Comparison of ENCODE assay signal across 1 cellular context in genomic region chr2:236167297-236168109, GRCh38.
A peak's percentile ranks its signal among the peaks of the same experiment; 100 is the strongest.
TF ChIP-seq lines count a peak whose summit lies in the region.

No MANE protein-coding gene starts in this region.

TF ChIP-seq in HepG2, 621 proteins besides CTCF, POLR2A, EP300 and RAD21 (continued from another document and continues in another):
- TF ChIP-seq ZSCAN5A (CRISPR knock-in tag; IDR thresholded peaks at IDR 0.05; ENCODE audit: borderline replicate concordance) (0 out of 2 replicates have a peak, but pooled peaks have one; percentile 26), PAF1 (CRISPR knock-in tag; IDR thresholded peaks at IDR 0.05) (no peak), TCF12 (IDR thresholded peaks at IDR 0.05) (no peak), TCF12 (CRISPR knock-in tag; IDR thresholded peaks at IDR 0.05) (no peak), ZBTB7A (CRISPR knock-in tag; IDR thresholded peaks at IDR 0.05) (no peak), ZNF335 (CRISPR knock-in tag; IDR thresholded peaks at IDR 0.05) (no peak), TARDBP (CRISPR knock-in tag; IDR thresholded peaks at IDR 0.05) (no peak; the same call in 1 of the 2 replicates), MEIS2 (CRISPR knock-in tag; IDR thresholded peaks at IDR 0.05) (peak; percentile 61), NFKB2 (CRISPR knock-in tag; IDR thresholded peaks at IDR 0.05; ENCODE audit: borderline replicate concordance) (no peak), ZKSCAN8 (CRISPR knock-in tag; IDR thresholded peaks at IDR 0.05; ENCODE audit: borderline replicate concordance) (no peak), RARA (CRISPR knock-in tag; IDR thresholded peaks at IDR 0.05) (peak; percentile 50), ZNF790 (CRISPR knock-in tag; IDR thresholded peaks at IDR 0.05; ENCODE audit: borderline replicate concordance) (no peak), CHD2 (IDR thresholded peaks at IDR 0.05; ENCODE audit: low read depth, low read length) (no peak), MXD4 (CRISPR knock-in tag; IDR thresholded peaks at IDR 0.05) (no peak), ZNF589 (CRISPR knock-in tag; conservative IDR thresholded peaks at IDR 0.05) (no peak), NFRKB (IDR thresholded peaks at IDR 0.05) (no peak), TCF7L2 (IDR thresholded peaks at IDR 0.05; ENCODE audit: low read depth, low read length) (no peak), ZNF816 (CRISPR knock-in tag; IDR thresholded peaks at IDR 0.05; ENCODE audit: borderline replicate concordance) (no peak), NFYC (CRISPR knock-in tag; IDR thresholded peaks at IDR 0.05) (no peak), ZNF891 (CRISPR knock-in tag; IDR thresholded peaks at IDR 0.05) (no peak), PCBP1 (IDR thresholded peaks at IDR 0.05; ENCODE audit: borderline replicate concordance, low read depth, low read length) (no peak), ZNF451 (CRISPR knock-in tag; IDR thresholded peaks at IDR 0.05) (peak; percentile 57; the same call in 1 of the 2 replicates), ZFP37 (CRISPR knock-in tag; IDR thresholded peaks at IDR 0.05; ENCODE audit: borderline replicate concordance) (no peak), TBL1XR1 (IDR thresholded peaks at IDR 0.05; ENCODE audit: borderline replicate concordance, low read length, partially characterized antibody) (no peak), ZGPAT (CRISPR knock-in tag; IDR thresholded peaks at IDR 0.05) (no peak; the same call in 1 of the 2 replicates), ZNF142 (CRISPR knock-in tag; IDR thresholded peaks at IDR 0.05) (peak; percentile 91), POLR2AphosphoS2 (IDR thresholded peaks at IDR 0.05; ENCODE audit: low read depth, low read length) (no peak), TCF7 (IDR thresholded peaks at IDR 0.05; ENCODE audit: low read depth) (no peak), ARID3A (IDR thresholded peaks at IDR 0.05; ENCODE audit: low read depth, low read length) (no peak), ZNF800 (CRISPR knock-in tag; IDR thresholded peaks at IDR 0.05) (peak; percentile 94), TFDP2 (CRISPR knock-in tag; IDR thresholded peaks at IDR 0.05) (peak; percentile 37; the same call in 1 of the 2 replicates), ZNF567 (CRISPR knock-in tag; IDR thresholded peaks at IDR 0.05; ENCODE audit: borderline replicate concordance) (no peak), BRD4 (CRISPR knock-in tag; IDR thresholded peaks at IDR 0.05) (no peak), HMGXB4 (CRISPR knock-in tag; IDR thresholded peaks at IDR 0.05; ENCODE audit: borderline replicate concordance in 1 of 2, low read depth in 1 of 2) (peak; percentile 48 to 67; a peak in 1 of 4 replicates), NFE2 (CRISPR knock-in tag; IDR thresholded peaks at IDR 0.05) (no peak), ZNF441 (CRISPR knock-in tag; IDR thresholded peaks at IDR 0.05; ENCODE audit: borderline replicate concordance) (no peak), SOX13 (IDR thresholded peaks at IDR 0.05) (no peak), SOX13 (CRISPR knock-in tag; conservative IDR thresholded peaks at IDR 0.05 in 1 of 2, IDR thresholded peaks at IDR 0.05 in 1 of 2) (no peak), KDM1A (CRISPR knock-in tag; IDR thresholded peaks at IDR 0.05) (no peak), TOE1 (CRISPR knock-in tag; IDR thresholded peaks at IDR 0.05) (no peak), SMAD3 (CRISPR knock-in tag; IDR thresholded peaks at IDR 0.05) (no peak), MEF2D (CRISPR knock-in tag; IDR thresholded peaks at IDR 0.05) (no peak)
- TF ChIP-seq, protein P1, sequence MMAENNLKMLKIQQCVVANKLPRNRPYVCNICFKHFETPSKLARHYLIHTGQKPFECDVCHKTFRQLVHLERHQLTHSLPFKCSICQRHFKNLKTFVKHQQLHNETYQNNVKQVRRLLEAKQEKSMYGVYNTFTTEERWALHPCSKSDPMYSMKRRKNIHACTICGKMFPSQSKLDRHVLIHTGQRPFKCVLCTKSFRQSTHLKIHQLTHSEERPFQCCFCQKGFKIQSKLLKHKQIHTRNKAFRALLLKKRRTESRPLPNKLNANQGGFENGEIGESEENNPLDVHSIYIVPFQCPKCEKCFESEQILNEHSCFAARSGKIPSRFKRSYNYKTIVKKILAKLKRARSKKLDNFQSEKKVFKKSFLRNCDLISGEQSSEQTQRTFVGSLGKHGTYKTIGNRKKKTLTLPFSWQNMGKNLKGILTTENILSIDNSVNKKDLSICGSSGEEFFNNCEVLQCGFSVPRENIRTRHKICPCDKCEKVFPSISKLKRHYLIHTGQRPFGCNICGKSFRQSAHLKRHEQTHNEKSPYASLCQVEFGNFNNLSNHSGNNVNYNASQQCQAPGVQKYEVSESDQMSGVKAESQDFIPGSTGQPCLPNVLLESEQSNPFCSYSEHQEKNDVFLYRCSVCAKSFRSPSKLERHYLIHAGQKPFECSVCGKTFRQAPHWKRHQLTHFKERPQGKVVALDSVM (CRISPR knock-in tag; IDR thresholded peaks at IDR 0.05): no peak
- TF ChIP-seq, protein P2, sequence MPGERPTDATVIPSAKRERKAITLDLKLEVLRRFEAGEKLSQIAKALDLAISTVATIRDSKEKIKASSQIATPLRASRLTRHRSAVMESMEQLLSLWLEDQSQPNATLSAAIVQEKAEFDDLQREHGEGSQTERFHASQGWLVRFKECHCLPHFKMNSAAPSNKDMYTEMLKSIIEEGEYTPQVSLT (CRISPR knock-in tag; IDR thresholded peaks at IDR 0.05; ENCODE audit: borderline replicate concordance, low read depth): no peak
- TF ChIP-seq, protein P3, sequence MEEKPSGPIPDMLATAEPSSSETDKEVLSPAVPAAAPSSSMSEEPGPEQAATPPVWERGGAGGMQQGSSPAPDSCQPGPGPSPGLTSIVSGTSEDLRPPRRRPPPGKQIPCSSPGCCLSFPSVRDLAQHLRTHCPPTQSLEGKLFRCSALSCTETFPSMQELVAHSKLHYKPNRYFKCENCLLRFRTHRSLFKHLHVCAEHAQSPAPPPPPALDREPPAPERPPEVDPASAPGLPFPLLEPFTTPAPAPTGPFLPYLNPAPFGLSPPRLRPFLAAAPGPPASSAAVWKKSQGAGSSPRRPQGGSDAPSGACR (CRISPR knock-in tag; IDR thresholded peaks at IDR 0.05): no peak
- TF ChIP-seq, protein P4, sequence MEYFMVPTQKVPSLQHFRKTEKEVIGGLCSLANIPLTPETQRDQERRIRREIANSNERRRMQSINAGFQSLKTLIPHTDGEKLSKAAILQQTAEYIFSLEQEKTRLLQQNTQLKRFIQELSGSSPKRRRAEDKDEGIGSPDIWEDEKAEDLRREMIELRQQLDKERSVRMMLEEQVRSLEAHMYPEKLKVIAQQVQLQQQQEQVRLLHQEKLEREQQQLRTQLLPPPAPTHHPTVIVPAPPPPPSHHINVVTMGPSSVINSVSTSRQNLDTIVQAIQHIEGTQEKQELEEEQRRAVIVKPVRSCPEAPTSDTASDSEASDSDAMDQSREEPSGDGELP (IDR thresholded peaks at IDR 0.05; ENCODE audit: borderline replicate concordance, low read depth): no peak
